8 cellular contexts compared by ENCODE assay signal in genomic region chr18:711330-711692, GRCh38. TPM values are rescaled to one million over a fixed set of nuclear protein-coding genes. Genes with fewer than 3 reads are reported as not detected.
DNase-seq lines count a peak whose midpoint lies in the region; ATAC-seq and TF ChIP-seq lines count a peak whose summit lies in the region.

No MANE protein-coding gene starts in this region.

- H3K27ac ChIP-seq in H9 (ENCODE audit: insufficient read length, low read depth, low read length) (no peak overlapping the region), prostate gland (peak overlapping the region; percentile 71 to 83)

- H2BK12ac ChIP-seq in H9 (ENCODE audit: insufficient read length, low read depth, low read length), result no peak overlapping the region

- H3K4me1 Mint-ChIP-seq in H9 (peaks cover 6 to 7% of the 10 kb centered on the region in 2 experiments), T-cell (peaks cover 26 to 45% (median 45%) of the 10 kb centered on the region in 3 donors)

- ATAC-seq in T-cell (replicated peaks in 1 of 4), result peak in 2 of 4 experiments; percentile 2 to 4
- ATAC-seq in GM19328 (IDR thresholded peaks at IDR 0.05; ENCODE audit: unreplicated experiment), result no peak

- no peak overlapping the region for H2BK120ac ChIP-seq in H9 (ENCODE audit: low read depth, low read length, poor library complexity, severe bottlenecking)

- no peak overlapping the region for H3K56ac ChIP-seq in H9 (ENCODE audit: insufficient read length, low read depth, low read length)

- H3K27me3 ChIP-seq in H9 (ENCODE audit: insufficient read depth, low read length) (no peaks in the 10 kb centered on the region), prostate gland (replicated peaks; ENCODE audit: insufficient read depth) (no peaks in the 10 kb centered on the region)

- no peak for TF ChIP-seq POLR2A in prostate gland (IDR thresholded peaks at IDR 0.05)

- no peaks in the 10 kb centered on the region for H3K36me3 ChIP-seq in prostate gland

- intact Hi-C loops in prostate gland (cut with DNase I), result loop anchor here (5.0 kb wide), 1 partner anchor 54 kb away; the partner anchor contains the start of gene TYMS

- H4K5ac ChIP-seq in H9 (ENCODE audit: insufficient read length, low read depth, low read length), result no peak overlapping the region

- H3K27me3 Mint-ChIP-seq in H9 (ENCODE audit: low read depth) (peaks cover 5% of the 10 kb centered on the region), T-cell (no peaks in the 10 kb centered on the region)

- peak overlapping the region; percentile 69; the same call in 1 of the 2 replicates for H3K14ac ChIP-seq in H9 (ENCODE audit: insufficient read depth, low read length)

- H3K23me2 ChIP-seq in H9 (ENCODE audit: insufficient read length, low read depth, low read length, poor library complexity, severe bottlenecking), result peaks cover 8% of the 10 kb centered on the region

- no CpG with 5 or more reads among the region's 8 CpGs for WGBS in H9 (ENCODE audit: extremely low coverage, insufficient read length, low lambda C conversion rate)
- 10% methylated on average over 8 of the region's 8 CpGs for WGBS in prostate gland

- TF ChIP-seq CTCF in H9 (conservative IDR thresholded peaks at IDR 0.05) (no peak), foreskin fibroblast (IDR thresholded peaks at IDR 0.05; ENCODE audit: low read depth, low read length) (no peak), prostate gland (IDR thresholded peaks at IDR 0.05) (no peak)

- peaks cover 4 to 29% (median 13%) of the 10 kb centered on the region in 3 experiments; a peak in 5 of 7 replicates for H3K36me3 Mint-ChIP-seq in H9 (ENCODE audit: insufficient read depth in 1 of 3, low read depth in 3 of 3)
- peaks cover 18% of the 10 kb centered on the region for H3K36me3 Mint-ChIP-seq in T-cell

- H4K8ac ChIP-seq in H9 (replicated peaks; ENCODE audit: insufficient read length, low read depth, low read length), result no peak overlapping the region

- no peaks in the 10 kb centered on the region for H4K20me1 ChIP-seq in H9 (ENCODE audit: control insufficient read depth, insufficient read depth, insufficient read length)

- no peaks in the 10 kb centered on the region for H3K79me2 ChIP-seq in H9 (ENCODE audit: insufficient read depth, low read length)

- H3K9ac ChIP-seq in H9 (ENCODE audit: extremely low read depth, insufficient read length, low read length), result no peak overlapping the region

- H3K4me3 ChIP-seq in GM08714 (ENCODE audit: low read length), result peak overlapping the region; percentile 89
- peak overlapping the region; percentile 66 to 89 for H3K4me3 ChIP-seq in foreskin fibroblast (ENCODE audit: low read depth in 1 of 2, low read length in 2 of 2)
- H3K4me3 ChIP-seq in prostate gland, result peak overlapping the region; percentile 49 to 64

- no peak overlapping the region for H3K23ac ChIP-seq in H9 (ENCODE audit: insufficient read length, low read depth, low read length)

- H2BK15ac ChIP-seq in H9 (ENCODE audit: low read depth, low read length), result no peak overlapping the region

- H3K4me1 ChIP-seq in H9 (ENCODE audit: insufficient read depth, low read length) (0 out of 2 replicates have a peak, but pooled peaks cover 2% of the 10 kb centered on the region), prostate gland (replicated peaks) (peaks cover 3% of the 10 kb centered on the region)

- CTCF ChIA-PET in T-cell (lab: Charles Lee), result interaction anchor here in 1 of 2 donors (1.0 to 2.0 kb wide), 2 partner anchors 27 to 120 kb away, joined by 4 to 10 read pairs; no protein-coding TSS in a partner anchor

- no peak overlapping the region for H2AK5ac ChIP-seq in H9 (ENCODE audit: insufficient read length, low read length)

- no peak overlapping the region for H2BK20ac ChIP-seq in H9 (ENCODE audit: low read depth, low read length, poor library complexity, severe bottlenecking)

- H3K9me3 ChIP-seq in H9 (ENCODE audit: control insufficient read depth, low read depth, low read length) (no peaks in the 10 kb centered on the region), prostate gland (no peaks in the 10 kb centered on the region)

- no peak overlapping the region for H3K18ac ChIP-seq in H9 (ENCODE audit: insufficient read length, low read depth, low read length)

- H3K4ac ChIP-seq in H9 (ENCODE audit: low read depth, low read length), result no peak overlapping the region

- peak overlapping the region in 1 of 3 experiments; percentile 16; a peak in 2 of 7 replicates for H3K27ac Mint-ChIP-seq in H9
- peak overlapping the region; percentile 87 to 90 for H3K27ac Mint-ChIP-seq in T-cell

- DNase-seq in H9, result no peak
- no peak for DNase-seq in T-cell
- no peak for DNase-seq in foreskin fibroblast
- no peak for DNase-seq in prostate gland (ENCODE audit: low spot score)
- DNase-seq in NCI-H446 (lab: John Stamatoyannopoulos, UW), result no peak
- DNase-seq in cortex of kidney (lab: John Stamatoyannopoulos, UW), result no peak

- no peak overlapping the region for H2BK5ac ChIP-seq in H9 (ENCODE audit: insufficient read length, low read length)

- H4K91ac ChIP-seq in H9 (ENCODE audit: insufficient read length, low read depth, low read length), result no peak overlapping the region

- no peak overlapping the region for H2AFZ ChIP-seq in H9 (ENCODE audit: low read length)

- H3K79me1 ChIP-seq in H9 (ENCODE audit: insufficient read depth, low read depth, low read length, poor library complexity, severe bottlenecking), result peaks cover 3% of the 10 kb centered on the region

- H3K4me2 ChIP-seq in H9 (ENCODE audit: insufficient read depth, insufficient read length, low read length), result peak overlapping the region; percentile 81

- H3T11ph ChIP-seq in H9 (ENCODE audit: low read length), result no peak overlapping the region

- peaks cover 3 to 7% of the 10 kb centered on the region in 2 experiments; a peak in 3 of 5 replicates for H3K9me3 Mint-ChIP-seq in H9
- peaks cover 0 to 11% (median 0%) of the 10 kb centered on the region in 3 donors for H3K9me3 Mint-ChIP-seq in T-cell

- H3K4me3 Mint-ChIP-seq in H9, result peak overlapping the region; percentile 77 to 80
- peak overlapping the region; percentile 83 to 91 (median 84) for H3K4me3 Mint-ChIP-seq in T-cell

- POLR2A ChIA-PET in T-cell (lab: Charles Lee), result no interaction called here

RNA-seq across cellular contexts. Expression of gene ENOSF1, which starts 1.1 kb away (rescaled TPM):
- 37.9 and 40.3 TPM in 2 replicates for total RNA-seq in H9 (2021)
- 10 to 100 TPM; 70.8 to 97.6 (median 75.8) TPM for total RNA-seq in T-cell
- total RNA-seq in prostate gland, result 100 to 1,000 TPM in 1 of 2 donors, 10 to 100 TPM in 1; 84.8 to 114 TPM

RNA-seq across cellular contexts. Expression of gene TYMS, which starts 53.9 kb away (rescaled TPM):
- total RNA-seq in H9 (2021), result 135 and 140 TPM in 2 replicates
- total RNA-seq in T-cell, result 1 to 10 TPM; 1.8 to 9.7 (median 3.3) TPM
- 1 to 10 TPM; 8.2 to 9.6 TPM for total RNA-seq in prostate gland

Comparison
In these comparisons a context has a peak if more than half of its experiments do, and no peak if none do; other contexts are left out.
1. RNA of gene TYMS, which starts 53.9 kb away (total RNA-seq): 135 to 140 TPM in H9; 8.2 to 9.6 TPM in prostate gland and 1.8 to 9.7 TPM in T-cell; every median in the first group is over 10 times any median in the second.
2. Peak in every context shown above with its lines, with median percentiles within 50 percentile points of each other: H3K4me3 ChIP-seq.